In genomic region chr12:87085286-87085685, GRCh38 we compare ENCODE assay signal across 37 cellular contexts.
"Had no signal": no experiment of that assay in that cellular context is flagged by ENCODE, and none has a peak within 500 bp of the region (broad histone marks: within the 10 kb centered on the region; RNA-seq: fewer than 3 reads in every experiment).

No MANE protein-coding gene starts in this region.

- H3K9me3 Mint-ChIP-seq: activated CD4-positive, alpha-beta T cell treated with anti-CD3 and anti-CD28 coated beads, Interleukin-2, amount 10 ng/mL, durations not matched to agents 7 days and 5 days; activated CD8-positive, alpha-beta T cell treated with anti-CD3 and anti-CD28 coated beads for 36 hours; activated T-cell treated with anti-CD3 and anti-CD28 coated beads, Interleukin-2, amount 50 U/mL, for 4 hours; activated T-helper 1 cell treated with anti-CD3 and anti-CD28 coated beads, Interleukin-12 subunit alpha, Interleukin-12 subunit beta, Interleukin-2, Interleukin-4 antibody, amounts not matched to agents 30 ng/mL and 10 ng/mL and 1 ng/mL, durations not matched to agents 14 hours and 24 hours and 36 hours; T-helper 1 cell treated with Interleukin-12 subunit alpha and Interleukin-12 subunit beta and Interleukin-4 antibody, amounts not matched to agents 30 μg/mL and 1 μg/mL, for 36 hours; WTC11 had no signal

- H3K27ac Mint-ChIP-seq: activated CD4-positive, alpha-beta T cell treated with anti-CD3 and anti-CD28 coated beads for 36 hours; activated CD4-positive, alpha-beta T cell treated with anti-CD3 and anti-CD28 coated beads, Interleukin-2, amount 10 ng/mL, durations not matched to agents 7 days and 5 days; activated CD8-positive, alpha-beta T cell treated with anti-CD3 and anti-CD28 coated beads for 36 hours; activated naive CD4-positive, alpha-beta T cell treated with anti-CD3 and anti-CD28 coated beads for 36 hours; activated naive CD4-positive, alpha-beta T cell treated with anti-CD3 and anti-CD28 coated beads, Interleukin-2, amount 50 U/mL, for 72 hours; activated naive CD8-positive, alpha-beta T cell treated with anti-CD3 and anti-CD28 coated beads for 36 hours; activated T-cell treated with anti-CD3 and anti-CD28 coated beads, Interleukin-2, amount 50 U/mL, for 72 hours; activated T-helper 1 cell treated with anti-CD3 and anti-CD28 coated beads, Interleukin-12 subunit alpha, Interleukin-12 subunit beta, Interleukin-2, Interleukin-4 antibody, amounts not matched to agents 30 ng/mL and 10 ng/mL and 1 ng/mL, durations not matched to agents 14 hours and 24 hours and 36 hours; activated T-helper 17 cell treated with anti-CD3 and anti-CD28 coated beads, Interleukin-2, amount 50 U/mL, for 72 hours; T-helper 1 cell treated with Interleukin-12 subunit alpha and Interleukin-12 subunit beta and Interleukin-4 antibody, amounts not matched to agents 30 μg/mL and 1 μg/mL, for 36 hours; T-helper 2 cell treated with Interferon-gamma antibody and Interleukin-4, amounts not matched to agents 5 μg/mL and 100 μg/mL, for 36 hours; WTC11 had no signal

- DNase-seq: activated CD4-positive, alpha-beta T cell treated with anti-CD3 and anti-CD28 coated beads for 1 hour; activated CD4-positive, alpha-beta T cell treated with anti-CD3 and anti-CD28 coated beads for 36 hours; activated CD4-positive, alpha-beta T cell treated with anti-CD3 and anti-CD28 coated beads for 48 hours; activated CD4-positive, alpha-beta T cell treated with anti-CD3 and anti-CD28 coated beads, Interleukin-2, amount 10 ng/mL, durations not matched to agents 7 days and 5 days; activated CD4-positive, alpha-beta T cell treated with anti-CD3 and anti-CD28 coated beads, Interleukin-2, amount 50 U/mL, for 48 hours; activated CD4-positive, CD25-positive, alpha-beta regulatory T cell; activated CD8-positive, alpha-beta memory T cell treated with anti-CD3 and anti-CD28 coated beads, Interleukin-2, amount 50 U/mL, for 4 hours; activated CD8-positive, alpha-beta T cell treated with anti-CD3 and anti-CD28 coated beads for 36 hours; activated effector memory CD4-positive, alpha-beta T cell treated with anti-CD3 and anti-CD28 coated beads, Interleukin-2, amount 50 U/mL, for 16 hours; activated gamma-delta T cell treated with Interleukin-2 at 50 U/mL for 16 hours; activated naive CD4-positive, alpha-beta T cell; activated naive CD4-positive, alpha-beta T cell treated with anti-CD3 and anti-CD28 coated beads for 36 hours; activated naive CD4-positive, alpha-beta T cell treated with anti-CD3 and anti-CD28 coated beads, Interleukin-2, amount 50 U/mL, for 16 hours; activated naive CD8-positive, alpha-beta T cell treated with anti-CD3 and anti-CD28 coated beads for 36 hours; activated T-cell treated with anti-CD3 and anti-CD28 coated beads for 4 hours; activated T-cell treated with anti-CD3 and anti-CD28 coated beads, Interleukin-2, amount 50 U/mL, for 1 hour; activated T-cell treated with anti-CD3 and anti-CD28 coated beads, Interleukin-2, amount 50 U/mL, for 4 hours; activated T-cell treated with anti-CD3 and anti-CD28 coated beads, Interleukin-2, amount 50 U/mL, for 72 hours; adrenal gland; amniotic stem cell; aorta; body of pancreas; brain microvascular endothelial cell; central memory CD4-positive, alpha-beta T cell; cerebellar nuclear complex; T-helper 1 cell; T-helper 2 cell; T-helper 9 cell; WERI-Rb-1 had no signal

- H3K27ac ChIP-seq: adrenal gland, body of pancreas, brain microvascular endothelial cell, breast epithelium, WERI-Rb-1 had no signal

- H3K4me3 Mint-ChIP-seq: activated CD4-positive, alpha-beta T cell treated with anti-CD3 and anti-CD28 coated beads for 36 hours; activated CD4-positive, alpha-beta T cell treated with anti-CD3 and anti-CD28 coated beads, Interleukin-2, amount 10 ng/mL, durations not matched to agents 7 days and 5 days; activated CD8-positive, alpha-beta T cell treated with anti-CD3 and anti-CD28 coated beads for 36 hours; activated naive CD4-positive, alpha-beta T cell treated with anti-CD3 and anti-CD28 coated beads for 36 hours; activated naive CD8-positive, alpha-beta T cell treated with anti-CD3 and anti-CD28 coated beads for 36 hours; activated T-cell treated with anti-CD3 and anti-CD28 coated beads, Interleukin-2, amount 50 U/mL, for 4 hours; activated T-cell treated with anti-CD3 and anti-CD28 coated beads, Interleukin-2, amount 50 U/mL, for 72 hours; activated T-helper 1 cell treated with anti-CD3 and anti-CD28 coated beads, Interleukin-12 subunit alpha, Interleukin-12 subunit beta, Interleukin-2, Interleukin-4 antibody, amounts not matched to agents 30 ng/mL and 10 ng/mL and 1 ng/mL, durations not matched to agents 14 hours and 24 hours and 36 hours; activated T-helper 17 cell treated with anti-CD3 and anti-CD28 coated beads, Interleukin-2, amount 50 U/mL, for 72 hours; T-helper 1 cell treated with Interleukin-12 subunit alpha and Interleukin-12 subunit beta and Interleukin-4 antibody, amounts not matched to agents 30 μg/mL and 1 μg/mL, for 36 hours; T-helper 2 cell treated with Interferon-gamma antibody and Interleukin-4, amounts not matched to agents 5 μg/mL and 100 μg/mL, for 36 hours; WTC11 had no signal

- ATAC-seq: activated CD4-positive, alpha-beta T cell treated with anti-CD3 and anti-CD28 coated beads for 36 hours; activated CD4-positive, CD25-positive, alpha-beta regulatory T cell treated with anti-CD3 and anti-CD28 coated beads, Interleukin-2, amount 50 U/mL, for 24 hours; activated CD8-positive, alpha-beta T cell treated with anti-CD3 and anti-CD28 coated beads for 36 hours; activated naive CD4-positive, alpha-beta T cell treated with anti-CD3 and anti-CD28 coated beads, Interleukin-2, amount 50 U/mL, for 72 hours; activated T-cell treated with anti-CD3 and anti-CD28 coated beads, Interleukin-2, amount 50 U/mL, for 4 hours; activated T-cell treated with anti-CD3 and anti-CD28 coated beads, Interleukin-2, amount 50 U/mL, for 72 hours; activated T-helper 17 cell treated with anti-CD3 and anti-CD28 coated beads, Interleukin-2, amount 50 U/mL, for 72 hours; body of pancreas; WTC11 had no signal

- H3K4me1 Mint-ChIP-seq: activated CD4-positive, alpha-beta T cell treated with anti-CD3 and anti-CD28 coated beads for 36 hours; activated CD4-positive, alpha-beta T cell treated with anti-CD3 and anti-CD28 coated beads, Interleukin-2, amount 10 ng/mL, durations not matched to agents 7 days and 5 days; activated naive CD8-positive, alpha-beta T cell treated with anti-CD3 and anti-CD28 coated beads for 36 hours; activated T-helper 17 cell treated with anti-CD3 and anti-CD28 coated beads, Interleukin-2, amount 50 U/mL, for 72 hours; WTC11 had no signal

- H3K27me3 Mint-ChIP-seq: activated CD4-positive, alpha-beta T cell treated with anti-CD3 and anti-CD28 coated beads for 36 hours; activated CD4-positive, alpha-beta T cell treated with anti-CD3 and anti-CD28 coated beads, Interleukin-2, amount 10 ng/mL, durations not matched to agents 7 days and 5 days; activated CD8-positive, alpha-beta T cell treated with anti-CD3 and anti-CD28 coated beads for 36 hours; activated naive CD8-positive, alpha-beta T cell treated with anti-CD3 and anti-CD28 coated beads for 36 hours; activated T-helper 17 cell treated with anti-CD3 and anti-CD28 coated beads, Interleukin-2, amount 50 U/mL, for 72 hours had no signal

- H3K36me3 Mint-ChIP-seq: activated naive CD4-positive, alpha-beta T cell treated with anti-CD3 and anti-CD28 coated beads, Interleukin-2, amount 50 U/mL, for 72 hours; activated naive CD8-positive, alpha-beta T cell treated with anti-CD3 and anti-CD28 coated beads for 36 hours; WTC11 had no signal
